8 cellular contexts compared by ENCODE assay signal in genomic region chr6:133553652-133554051, GRCh38.
A peak's percentile ranks its signal among the peaks of the same experiment; 100 is the strongest.
DNase-seq lines count a peak whose midpoint lies in the region; ATAC-seq, FAIRE-seq and TF ChIP-seq lines count a peak whose summit lies in the region.

No MANE protein-coding gene starts in this region.

- no peaks in the 10 kb centered on the region for H3K27me3 ChIP-seq in BE2C

- intact Hi-C loops in mucosa of descending colon (cut with DNase I, micrococcal nuclease): no loop called here

- H3K4me3 ChIP-seq in BE2C (ENCODE audit: low read depth, low read length) (no peak overlapping the region), mucosa of descending colon (no peak overlapping the region)

- H3K4me1 ChIP-seq in BE2C (peaks cover 7% of the 10 kb centered on the region), mucosa of descending colon (ENCODE audit: low read depth) (no peaks in the 10 kb centered on the region)

- peak; percentile 74 for FAIRE-seq in GM18507 (lab: Jason Lieb, UNC)

- H3K36me3 ChIP-seq in BE2C (no peaks in the 10 kb centered on the region), mucosa of descending colon (ENCODE audit: low read depth) (no peaks in the 10 kb centered on the region)

- no peak for ATAC-seq in mucosa of descending colon
- ATAC-seq in GM21825 (IDR thresholded peaks at IDR 0.05; ENCODE audit: unreplicated experiment): no peak

- H3K9me3 ChIP-seq in BE2C (no peaks in the 10 kb centered on the region), mucosa of descending colon (no peaks in the 10 kb centered on the region)

- TF ChIP-seq CTCF in BE2C (IDR thresholded peaks at IDR 0.05; ENCODE audit: low read depth, low read length) (peak; percentile 81), mucosa of descending colon (IDR thresholded peaks at IDR 0.05) (peak; percentile 23)

- peak; percentile 72 for DNase-seq in BE2C
- DNase-seq in GM18507 (ENCODE audit: extremely low spot score, insufficient read length, low read depth): no peak
- peak; percentile 62 for DNase-seq in HS-27A (ENCODE audit: low read depth)
- peak; percentile 47 for DNase-seq in RPMI8226
- peak; percentile 56 to 64 for DNase-seq in dermis microvascular lymphatic vessel endothelial cell (ENCODE audit: low read depth in 2 of 2)
- peak in 1 of 3 donors; percentile 69 for DNase-seq in mucosa of descending colon
- DNase-seq in GM19240 (ENCODE audit: insufficient read length, low spot score): no peak

Comparison
In these comparisons a context has a peak if more than half of its experiments do, and no peak if none do; other contexts are left out.
1. DNase-seq: peak in BE2C (single experiment), HS-27A (single experiment), RPMI8226 (single experiment) and dermis microvascular lymphatic vessel endothelial cell (2 of 2); none in GM18507 (single experiment) and GM19240 (single experiment).